Comparison of ENCODE assay signal across 1 cellular context in genomic region chr16:30628628-30629342, GRCh38.
TF ChIP-seq lines count a peak whose summit lies in the region.

No MANE protein-coding gene starts in this region.

TF ChIP-seq in K562, 482 proteins besides CTCF, POLR2A, EP300 and RAD21 (continued from another document and continues in another):
- TF ChIP-seq ZMIZ1 (IDR thresholded peaks at IDR 0.05; ENCODE audit: low read depth in 2 of 2, low read length in 2 of 2) = no peak
- TF ChIP-seq STAG1 (CRISPR knock-in tag; IDR thresholded peaks at IDR 0.05; ENCODE audit: borderline replicate concordance) = peak; percentile 78; the same call in 1 of the 2 replicates
- 0 out of 2 replicates have a peak, but pooled peaks have one; percentile 45 for TF ChIP-seq JUN (IDR thresholded peaks at IDR 0.05; ENCODE audit: borderline replicate concordance, low read depth, low read length)
- TF ChIP-seq JUN (CRISPR knock-in tag; IDR thresholded peaks at IDR 0.05; ENCODE audit: borderline replicate concordance) = no peak
- TF ChIP-seq KAT7 (CRISPR knock-in tag; IDR thresholded peaks at IDR 0.05; ENCODE audit: borderline replicate concordance) = no peak
- TF ChIP-seq GABPA (tag; conservative IDR thresholded peaks at IDR 0.05; ENCODE audit: low read depth) = peak; percentile 68
- TF ChIP-seq ZFX (CRISPR knock-in tag; IDR thresholded peaks at IDR 0.05) = peak; percentile 43; the same call in 1 of the 2 replicates
- TF ChIP-seq DLX4 (CRISPR knock-in tag; IDR thresholded peaks at IDR 0.05) = no peak
- TF ChIP-seq NEUROD1 (IDR thresholded peaks at IDR 0.05; ENCODE audit: borderline replicate concordance, low read depth, low read length, partially characterized antibody) = peak; percentile 20
- no peak for TF ChIP-seq TAF15 (IDR thresholded peaks at IDR 0.05; ENCODE audit: low read depth, low read length)
- TF ChIP-seq AFF1 (IDR thresholded peaks at IDR 0.05; ENCODE audit: low read depth in 1 of 2, partially characterized antibody in 2 of 2) = peak in 1 of 2 experiments; percentile 37
- no peak for TF ChIP-seq TGIF2 (CRISPR knock-in tag; IDR thresholded peaks at IDR 0.05)
- TF ChIP-seq SRSF3 (IDR thresholded peaks at IDR 0.05; ENCODE audit: insufficient read depth, low read length) = no peak
- no peak for TF ChIP-seq USF2 (CRISPR knock-in tag; IDR thresholded peaks at IDR 0.05)
- TF ChIP-seq RNF2 (IDR thresholded peaks at IDR 0.05) = no peak
- TF ChIP-seq MEF2A (IDR thresholded peaks at IDR 0.05; ENCODE audit: control insufficient read depth, low read depth, low read length) = no peak
- no peak for TF ChIP-seq PHB2 (IDR thresholded peaks at IDR 0.05; ENCODE audit: low read depth)
- TF ChIP-seq ZBTB9 (CRISPR knock-in tag; IDR thresholded peaks at IDR 0.05) = no peak
- TF ChIP-seq TOE1 (IDR thresholded peaks at IDR 0.05; ENCODE audit: borderline replicate concordance) = 0 out of 2 replicates have a peak, but pooled peaks have one; percentile 14
- no peak for TF ChIP-seq TOE1 (CRISPR knock-in tag; IDR thresholded peaks at IDR 0.05; ENCODE audit: borderline replicate concordance, low read depth)
- no peak for TF ChIP-seq ZNF668 (CRISPR knock-in tag; IDR thresholded peaks at IDR 0.05)
- no peak for TF ChIP-seq TAF7 (tag; IDR thresholded peaks at IDR 0.05)
- no peak for TF ChIP-seq SAFB2 (IDR thresholded peaks at IDR 0.05; ENCODE audit: borderline replicate concordance, low read depth, low read length, severe bottlenecking)
- no peak for TF ChIP-seq CEBPB (tag; IDR thresholded peaks at IDR 0.05)
- no peak for TF ChIP-seq ZNF184 (CRISPR knock-in tag; IDR thresholded peaks at IDR 0.05)
- TF ChIP-seq PYGO2 (tag; IDR thresholded peaks at IDR 0.05) = no peak
- no peak for TF ChIP-seq ZNF707 (CRISPR knock-in tag; conservative IDR thresholded peaks at IDR 0.05)
- TF ChIP-seq CEBPZ (IDR thresholded peaks at IDR 0.05; ENCODE audit: borderline replicate concordance, low read depth, low read length) = no peak
- TF ChIP-seq PHF20 (IDR thresholded peaks at IDR 0.05; ENCODE audit: partially characterized antibody) = no peak
- no peak for TF ChIP-seq CREB1 (IDR thresholded peaks at IDR 0.05)
- no peak for TF ChIP-seq CREB1 (CRISPR knock-in tag; IDR thresholded peaks at IDR 0.05)
- TF ChIP-seq ZNF24 (IDR thresholded peaks at IDR 0.05) = no peak
- TF ChIP-seq ELK1 (CRISPR knock-in tag; IDR thresholded peaks at IDR 0.05) = no peak
- no peak for TF ChIP-seq ZNF431 (CRISPR knock-in tag; IDR thresholded peaks at IDR 0.05)
- TF ChIP-seq NELFE (IDR thresholded peaks at IDR 0.05; ENCODE audit: insufficient read depth, insufficient read length) = no peak
- TF ChIP-seq ZNF592 (IDR thresholded peaks at IDR 0.05) = peak; percentile 83
- TF ChIP-seq CHAMP1 (IDR thresholded peaks at IDR 0.05) = peak; percentile 49; the same call in 1 of the 2 replicates
- no peak for TF ChIP-seq CREBBP (IDR thresholded peaks at IDR 0.05; ENCODE audit: low read depth, low read length)
- TF ChIP-seq THRAP3 (IDR thresholded peaks at IDR 0.05; ENCODE audit: borderline replicate concordance) = peak; percentile 87; the same call in 1 of the 2 replicates
- no peak for TF ChIP-seq FOXM1 (IDR thresholded peaks at IDR 0.05; ENCODE audit: low read depth)
- TF ChIP-seq FOXM1 (CRISPR knock-in tag; IDR thresholded peaks at IDR 0.05; ENCODE audit: low read depth) = no peak
